15 cellular contexts compared by ENCODE assay signal in the genomic region with DNA sequence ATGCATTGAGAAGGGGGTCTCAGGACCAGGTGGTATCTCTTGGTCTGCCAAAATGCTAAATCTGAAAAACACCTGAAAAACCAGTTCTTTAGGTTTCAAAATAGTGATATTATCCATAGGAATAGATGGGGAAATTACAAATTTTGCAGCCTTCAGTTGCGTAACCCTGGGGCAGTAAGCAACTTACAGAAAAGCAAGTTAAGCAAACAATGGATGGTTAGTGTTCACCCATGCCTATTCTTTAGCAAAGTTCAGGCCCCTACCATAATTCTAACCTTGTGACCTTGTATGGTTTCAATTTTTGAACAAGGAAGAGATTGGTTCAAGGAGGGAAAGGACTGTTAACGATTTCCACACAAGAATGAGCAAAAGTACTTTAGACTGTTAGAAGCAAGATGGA.
"Had no signal": no experiment of that assay in that cellular context is flagged by ENCODE, and none has a peak within 500 bp of the region (broad histone marks: within the 10 kb centered on the region; RNA-seq: fewer than 3 reads in every experiment).

No MANE protein-coding gene starts in this region.

- H3K9me3 ChIP-seq: heart right ventricle, psoas muscle had no signal

- DNase-seq: dorsolateral prefrontal cortex; effector CD8-positive, alpha-beta T cell; heart right ventricle; hypothalamus; kidney glomerular epithelial cell; mesendoderm; naive B cell; psoas muscle; stimulated activated CD4-positive, alpha-beta T cell treated with anti-CD3 and anti-CD28 coated beads, Interleukin-2, amount 100 ng/mL, for 48 hours; stimulated activated naive CD4-positive, alpha-beta T cell treated with Interleukin-2 at 50 U/mL for 16 hours had no signal

- ATAC-seq: heart right ventricle, psoas muscle had no signal

- H3K27ac ChIP-seq: coronary artery, dorsolateral prefrontal cortex, heart right ventricle, psoas muscle had no signal

- FAIRE-seq: frontal cortex, islet of Langerhans, urothelium cell line had no signal

- H3K27me3 ChIP-seq: dorsolateral prefrontal cortex, heart right ventricle had no signal

- H3K4me3 ChIP-seq: coronary artery, dorsolateral prefrontal cortex, heart right ventricle, psoas muscle, smooth muscle cell had no signal

- H3K4me2 ChIP-seq: smooth muscle cell had no signal
